In the genomic region with DNA sequence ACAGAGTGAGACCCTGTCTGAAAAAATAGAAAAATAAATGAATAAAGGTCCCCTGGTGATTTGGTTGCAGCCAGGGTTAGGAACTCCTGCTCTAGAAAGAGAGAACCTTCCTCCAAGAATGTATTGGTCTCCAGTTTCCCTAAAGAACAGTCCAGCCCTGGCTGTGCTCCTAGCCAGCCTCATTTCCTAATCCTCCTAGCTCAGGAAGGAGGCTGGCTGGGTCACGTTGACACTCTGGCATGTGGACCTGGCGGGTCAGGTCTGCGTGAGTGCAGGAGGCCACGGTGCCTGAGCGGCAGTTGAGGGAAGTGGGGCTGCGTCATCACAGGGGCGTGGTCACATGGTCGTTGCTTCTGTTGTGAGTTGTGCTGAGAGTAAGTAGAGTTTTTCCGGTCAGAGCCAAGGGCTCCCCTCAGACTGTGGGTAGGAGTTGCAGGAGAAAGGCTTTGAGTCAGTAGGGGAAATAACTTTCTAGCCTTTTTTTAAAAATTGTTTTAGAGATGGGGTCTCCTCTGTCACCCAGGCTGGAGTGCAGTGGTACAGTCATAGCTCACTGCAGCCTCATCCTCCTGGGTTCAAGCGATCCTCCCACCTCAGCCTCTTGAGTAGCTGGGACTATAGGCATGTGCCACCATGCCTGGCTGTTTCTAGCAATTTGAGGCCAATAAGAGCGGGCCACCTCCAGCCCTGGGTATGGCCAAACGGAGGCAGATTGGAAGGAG, we compare ENCODE assay signal across 8 cellular contexts.
DNase-seq lines count a peak whose midpoint lies in the region; FAIRE-seq and TF ChIP-seq lines count a peak whose summit lies in the region.

No MANE protein-coding gene starts in this region.

- no peaks in the 10 kb centered on the region for H3K9me3 Mint-ChIP-seq in osteocyte (ENCODE audit: unreplicated experiment)

- peak; percentile 74 for DNase-seq in DMS153 (lab: John Stamatoyannopoulos, UW)
- peak; percentile 80 for DNase-seq in H54 (ENCODE audit: insufficient read length, low spot score)
- peak; percentile 81 to 90 for DNase-seq in NOMO-1 (lab: John Stamatoyannopoulos, UW; ENCODE audit: unreplicated experiment in 2 of 2)
- DNase-seq in activated T-cell treated with anti-CD3 and anti-CD28 coated beads for 24 hours (ENCODE audit: low read depth): peak; percentile 74
- DNase-seq in esophagus squamous epithelium (lab: John Stamatoyannopoulos, UW): peak; percentile 31
- no peak for DNase-seq in osteocyte (ENCODE audit: extremely low spot score, unreplicated experiment)
- no peak for DNase-seq in SW 1271 (lab: John Stamatoyannopoulos, UW)

- H3K9me3 ChIP-seq in esophagus squamous epithelium (no peaks in the 10 kb centered on the region), thymus (ENCODE audit: control insufficient read depth) (no peaks in the 10 kb centered on the region)

- intact Hi-C loops in esophagus squamous epithelium (cut with DNase I): loop anchor here (10.0 kb wide), 1 partner anchor 109 kb away; no protein-coding TSS in a partner anchor

- peak overlapping the region in 2 of 4 donors; percentile 7 to 42 for H3K27ac ChIP-seq in esophagus squamous epithelium
- peak overlapping the region; percentile 86 for H3K27ac ChIP-seq in thymus (ENCODE audit: low read depth)

- H3K27me3 ChIP-seq in esophagus squamous epithelium (peaks cover 0 to 53% (median 0%) of the 10 kb centered on the region in 4 donors), thymus (ENCODE audit: control insufficient read depth, insufficient read depth) (no peaks in the 10 kb centered on the region)

- H3K36me3 ChIP-seq in esophagus squamous epithelium (no peaks in the 10 kb centered on the region), thymus (ENCODE audit: control insufficient read depth, insufficient read depth) (no peaks in the 10 kb centered on the region)

- H3K4me3 Mint-ChIP-seq in osteocyte (ENCODE audit: unreplicated experiment): no peak overlapping the region

- TF ChIP-seq CTCF in esophagus squamous epithelium (IDR thresholded peaks at IDR 0.05): peak in 1 of 6 experiments; percentile 5
- TF ChIP-seq CTCF in osteocyte (IDR thresholded peaks at IDR 0.05): no peak

- peaks cover 20% of the 10 kb centered on the region for H3K4me1 Mint-ChIP-seq in osteocyte (ENCODE audit: unreplicated experiment)

- FAIRE-seq in H54 (lab: Jason Lieb, UNC): no peak

- no peak overlapping the region for H3K4me3 ChIP-seq in esophagus squamous epithelium
- H3K4me3 ChIP-seq in thymus (ENCODE audit: low read length): no peak overlapping the region

- H3K4me1 ChIP-seq in esophagus squamous epithelium (peaks cover 10 to 82% (median 30%) of the 10 kb centered on the region in 3 donors), thymus (ENCODE audit: control insufficient read depth, insufficient read depth, low read length) (peaks cover 70% of the 10 kb centered on the region)

- TF ChIP-seq POLR2A in H54 (IDR thresholded peaks at IDR 0.05; ENCODE audit: low read depth, low read length) (no peak), esophagus squamous epithelium (IDR thresholded peaks at IDR 0.05) (no peak)

- H3K36me3 Mint-ChIP-seq in osteocyte (ENCODE audit: unreplicated experiment): no peaks in the 10 kb centered on the region

- H3K27ac Mint-ChIP-seq in osteocyte (ENCODE audit: unreplicated experiment): peak overlapping the region; percentile 3

- WGBS in esophagus squamous epithelium, 2 donors: 12 to 19% methylated on average over 9 of the region's 12 CpGs
- WGBS in thymus: 24% methylated on average over 12 of the region's 12 CpGs

- H3K27me3 Mint-ChIP-seq in osteocyte (ENCODE audit: unreplicated experiment): no peaks in the 10 kb centered on the region

Comparison
In these comparisons a context has a peak if more than half of its experiments do, and no peak if none do; other contexts are left out.
1. DNase-seq: peak in DMS153 (single experiment), H54 (single experiment), NOMO-1 (2 of 2), activated T-cell treated with anti-CD3 and anti-CD28 coated beads for 24 hours (single experiment) and esophagus squamous epithelium (single experiment); none in osteocyte (single experiment) and SW 1271 (0 of 2).